Comparison of ENCODE assay signal across 25 cellular contexts in the genomic region with DNA sequence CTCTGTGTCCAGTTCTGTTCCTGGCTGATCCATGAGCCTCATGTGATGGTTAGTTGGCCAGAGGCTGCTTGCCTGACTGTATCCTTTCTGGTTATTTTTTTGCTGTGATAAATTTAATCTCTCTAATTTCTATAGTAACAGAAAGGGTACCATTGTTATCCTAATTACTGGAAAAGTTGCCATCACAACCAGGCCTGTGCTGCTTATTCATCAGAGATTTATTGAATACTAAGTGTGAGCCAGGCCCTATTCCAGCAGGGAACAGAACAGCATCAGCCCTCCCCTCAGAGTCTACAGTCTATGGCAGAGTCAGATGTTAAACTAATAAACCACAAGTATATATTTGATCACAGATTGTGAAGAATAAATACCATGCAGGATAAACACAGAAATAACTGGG.
"Had no signal": no experiment of that assay in that cellular context is flagged by ENCODE, and none has a peak within 500 bp of the region (broad histone marks: within the 10 kb centered on the region; RNA-seq: fewer than 3 reads in every experiment).

No MANE protein-coding gene starts in this region.

- H3K4me1 ChIP-seq: adrenal gland, heart right ventricle, left ventricle myocardium inferior, testis had no signal

- H3K27ac Mint-ChIP-seq: activated CD4-positive, alpha-beta memory T cell treated with anti-CD3 and anti-CD28 coated beads, Interleukin-2, amount 10 ng/mL, durations not matched to agents 7 days and 5 days; activated T-cell treated with anti-CD3 and anti-CD28 coated beads, Interleukin-2, amount 50 U/mL, for 72 hours; T-helper 1 cell treated with Interleukin-12 subunit alpha and Interleukin-12 subunit beta and Interleukin-4 antibody, amounts not matched to agents 30 μg/mL and 1 μg/mL, for 36 hours had no signal

- H3K9me3 Mint-ChIP-seq: activated CD4-positive, alpha-beta memory T cell treated with anti-CD3 and anti-CD28 coated beads, Interleukin-2, amount 10 ng/mL, durations not matched to agents 7 days and 5 days; activated CD4-positive, alpha-beta T cell treated with anti-CD3 and anti-CD28 coated beads, Interleukin-2, amount 10 ng/mL, durations not matched to agents 7 days and 5 days; activated naive CD4-positive, alpha-beta T cell treated with anti-CD3 and anti-CD28 coated beads, Interleukin-2, amount 50 U/mL, for 72 hours; activated T-cell treated with anti-CD3 and anti-CD28 coated beads, Interleukin-2, amount 50 U/mL, for 72 hours; nephron; stimulated activated naive B cell treated with anti-CD40 and anti-IgM and Interleukin-4, amounts not matched to agents 10 μg/mL and 1 μg/mL and 100 μg/mL, for 72 hours; T-helper 1 cell treated with Interleukin-12 subunit alpha and Interleukin-12 subunit beta and Interleukin-4 antibody, amounts not matched to agents 30 μg/mL and 1 μg/mL, for 36 hours had no signal

- H3K4me3 Mint-ChIP-seq: activated CD4-positive, alpha-beta memory T cell treated with anti-CD3 and anti-CD28 coated beads, Interleukin-2, amount 10 ng/mL, durations not matched to agents 7 days and 5 days; activated CD4-positive, alpha-beta T cell treated with anti-CD3 and anti-CD28 coated beads, Interleukin-2, amount 10 ng/mL, durations not matched to agents 7 days and 5 days; activated T-cell treated with anti-CD3 and anti-CD28 coated beads, Interleukin-2, amount 50 U/mL, for 72 hours; nephron; stimulated activated naive B cell treated with anti-CD40 and anti-IgM and Interleukin-4, amounts not matched to agents 10 μg/mL and 1 μg/mL and 100 μg/mL, for 72 hours; T-helper 1 cell treated with Interleukin-12 subunit alpha and Interleukin-12 subunit beta and Interleukin-4 antibody, amounts not matched to agents 30 μg/mL and 1 μg/mL, for 36 hours had no signal

- H3K27ac ChIP-seq: brain microvascular endothelial cell, foreskin keratinocyte, heart right ventricle, left ventricle myocardium inferior, neutrophil, right lobe of liver, testis had no signal

- H3K27me3 Mint-ChIP-seq: activated CD4-positive, alpha-beta memory T cell treated with anti-CD3 and anti-CD28 coated beads, Interleukin-2, amount 10 ng/mL, durations not matched to agents 7 days and 5 days; activated CD4-positive, alpha-beta T cell treated with anti-CD3 and anti-CD28 coated beads, Interleukin-2, amount 10 ng/mL, durations not matched to agents 7 days and 5 days; stimulated activated naive B cell treated with anti-CD40 and anti-IgM and Interleukin-4, amounts not matched to agents 10 μg/mL and 1 μg/mL and 100 μg/mL, for 72 hours had no signal

- H3K4me1 Mint-ChIP-seq: nephron had no signal

- ATAC-seq: activated naive CD4-positive, alpha-beta T cell treated with anti-CD3 and anti-CD28 coated beads, Interleukin-2, amount 50 U/mL, for 72 hours; activated T-cell treated with anti-CD3 and anti-CD28 coated beads, Interleukin-2, amount 50 U/mL, for 72 hours; foreskin keratinocyte; heart right ventricle had no signal

- H3K27me3 ChIP-seq: adrenal gland, brain microvascular endothelial cell, esophagus muscularis mucosa, foreskin keratinocyte, heart right ventricle, neutrophil, right lobe of liver, stomach, testis had no signal

- H3K4me3 ChIP-seq: adrenal gland, heart right ventricle, left ventricle myocardium inferior, lung, right lobe of liver, testis had no signal

- H3K9me3 ChIP-seq: adrenal gland, esophagus muscularis mucosa, heart right ventricle, left ventricle myocardium inferior, neutrophil, right lobe of liver, stomach, testis had no signal

- DNase-seq: activated CD4-positive, alpha-beta memory T cell treated with anti-CD3 and anti-CD28 coated beads, Interleukin-2, amount 10 ng/mL, durations not matched to agents 7 days and 5 days; activated CD4-positive, alpha-beta T cell treated with anti-CD3 and anti-CD28 coated beads for 1 hour; activated CD4-positive, alpha-beta T cell treated with anti-CD3 and anti-CD28 coated beads, Interleukin-2, amount 10 ng/mL, durations not matched to agents 7 days and 5 days; activated naive CD4-positive, alpha-beta T cell; activated T-cell treated with anti-CD3 and anti-CD28 coated beads, Interleukin-2, amount 50 U/mL, for 72 hours; adrenal gland; aorta; brain microvascular endothelial cell; cortex of kidney; foreskin keratinocyte; heart right ventricle; left ventricle myocardium inferior; right lobe of liver; stimulated activated CD4-positive, alpha-beta T cell treated with anti-CD3 and anti-CD28 coated beads, Interleukin-4, amount 100 ng/mL, for 4 hours; stimulated activated CD8-positive, alpha-beta memory T cell treated with anti-CD3 and anti-CD28 coated beads, Interleukin-4, amount 100 ng/mL, for 48 hours; stimulated activated naive B cell treated with anti-CD40 and anti-IgM and Interleukin-4, amounts not matched to agents 10 μg/mL and 1 μg/mL and 100 μg/mL, for 72 hours; stomach; testis; trophoblast cell had no signal
